ENCODE assay signal across 18 cellular contexts in the genomic region with DNA sequence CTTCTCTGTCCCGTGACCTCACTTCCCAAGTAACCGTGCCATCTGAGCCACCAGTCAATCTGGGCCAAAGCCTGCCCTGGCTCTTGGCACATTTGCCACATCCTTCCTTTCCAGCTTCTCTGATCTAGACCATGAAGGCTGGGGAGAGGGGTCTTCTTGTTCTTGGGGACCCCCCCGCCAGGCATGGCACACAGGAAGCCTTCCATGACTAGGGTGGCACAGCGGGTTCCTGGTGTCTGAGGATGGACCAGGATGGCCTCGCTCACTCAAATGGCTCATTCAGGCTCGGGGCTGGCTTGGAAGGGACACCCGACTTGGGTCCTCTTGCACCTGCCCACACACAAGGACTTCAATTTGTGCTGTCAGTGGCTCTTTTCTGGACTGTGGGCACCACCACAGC.
A peak's percentile ranks its signal among the peaks of the same experiment; 100 is the strongest.
DNase-seq lines count a peak whose midpoint lies in the region; ATAC-seq and TF ChIP-seq lines count a peak whose summit lies in the region.
"Had no signal": no experiment of that assay in that cellular context is flagged by ENCODE, and none has a peak within 500 bp of the region (broad histone marks: within the 10 kb centered on the region; RNA-seq: fewer than 3 reads in every experiment).

No MANE protein-coding gene starts in this region.

- intact Hi-C loops in left cardiac atrium (cut with DNase I) = no loop called here
- intact Hi-C loops in cardiac septum (cut with DNase I) = no loop called here
- intact Hi-C loops in posterior vena cava (cut with DNase I) = no loop called here

- H3K27me3 Mint-ChIP-seq in chondrocyte (ENCODE audit: low read depth) = no peaks in the 10 kb centered on the region
- H3K27me3 Mint-ChIP-seq: CD4-positive, alpha-beta T cell had no signal

- DNase-seq in left cardiac atrium (peak; percentile 18), cardiac septum (ENCODE audit: low spot score) (no peak), chondrocyte (ENCODE audit: low spot score) (peak; percentile 66), posterior vena cava (ENCODE audit: low spot score) (peak; percentile 68), NCI-H82 (lab: John Stamatoyannopoulos, UW) (no peak)
- DNase-seq in activated CD4-positive, alpha-beta T cell treated with anti-CD3 and anti-CD28 coated beads for 1 hour = no peak
- DNase-seq: CD4-positive, alpha-beta T cell; DMS53; Karpas-422; NCI-H1092 treated with DMSO at 0.1 percent for 48 hours; NCI-H1436; NCI-H187 treated with DMSO at 0.1 percent for 48 hours; NCI-H2107; NCI-H446 treated with DMSO at 0.1 percent for 48 hours; NCI-H526; PC-9 had no signal

- peaks cover 24% of the 10 kb centered on the region for H3K36me3 Mint-ChIP-seq in chondrocyte (ENCODE audit: low read depth)

- ATAC-seq in left cardiac atrium (no peak), esophagus mucosa (no peak)
- ATAC-seq: Right ventricle myocardium inferior had no signal

- H3K9me3 Mint-ChIP-seq in chondrocyte (ENCODE audit: low read depth) = no peaks in the 10 kb centered on the region
- H3K9me3 Mint-ChIP-seq: CD4-positive, alpha-beta T cell had no signal

- peaks cover 10% of the 10 kb centered on the region for H3K4me1 Mint-ChIP-seq in chondrocyte (ENCODE audit: low read depth)

- TF ChIP-seq CTCF in chondrocyte (IDR thresholded peaks at IDR 0.05) = no peak

- H3K27ac Mint-ChIP-seq in chondrocyte (ENCODE audit: unreplicated experiment) = peak overlapping the region; percentile 65
- H3K27ac Mint-ChIP-seq: CD4-positive, alpha-beta T cell had no signal

- H3K4me3 Mint-ChIP-seq in chondrocyte (ENCODE audit: unreplicated experiment) = no peak overlapping the region
- H3K4me3 Mint-ChIP-seq: CD4-positive, alpha-beta T cell had no signal

Comparison
In these comparisons a context has a peak if more than half of its experiments do, and no peak if none do; other contexts are left out.
1. DNase-seq: peak in left cardiac atrium (single experiment), chondrocyte (single experiment) and posterior vena cava (single experiment); none in cardiac septum (single experiment), activated CD4-positive, alpha-beta T cell treated with anti-CD3 and anti-CD28 coated beads for 1 hour (single experiment) and NCI-H82 (single experiment).